30 cellular contexts compared by ENCODE assay signal in genomic region chr12:69726922-69727321, GRCh38. TPM values are rescaled to one million over a fixed set of nuclear protein-coding genes. Genes with fewer than 3 reads are reported as not detected.
"Had no signal": no experiment of that assay in that cellular context is flagged by ENCODE, and none has a peak within 500 bp of the region (broad histone marks: within the 10 kb centered on the region; RNA-seq: fewer than 3 reads in every experiment).

No MANE protein-coding gene starts in this region.

- H3K36me3 Mint-ChIP-seq: activated naive CD8-positive, alpha-beta T cell treated with anti-CD3 and anti-CD28 coated beads, Interleukin-2, amount 10 ng/mL, durations not matched to agents 7 days and 5 days had no signal

- DNase-seq: activated CD4-positive, alpha-beta T cell treated with anti-CD3 and anti-CD28 coated beads, Interleukin-2, amount 10 ng/mL, durations not matched to agents 24 days and 14 days; activated CD4-positive, alpha-beta T cell treated with anti-CD3 and anti-CD28 coated beads, Interleukin-2, amount 50 U/mL, for 4 hours; activated CD8-positive, alpha-beta T cell treated with anti-CD3 and anti-CD28 coated beads for 36 hours; activated gamma-delta T cell; activated naive CD4-positive, alpha-beta T cell treated with Interleukin-2 at 50 U/mL for 16 hours; activated naive CD8-positive, alpha-beta T cell treated with anti-CD3 and anti-CD28 coated beads, Interleukin-2, amount 10 ng/mL, durations not matched to agents 7 days and 5 days; activated T-cell treated with anti-CD3 and anti-CD28 coated beads, Interleukin-2, amount 50 U/mL, for 1 hour; activated T-cell treated with anti-CD3 and anti-CD28 coated beads, Interleukin-2, amount 50 U/mL, for 72 hours; amygdala; caudate nucleus; Kasumi-1; KG1; MM.1S; MV-4-11; NCI-H1092; NCI-H1436 treated with DMSO at 0.1 percent for 48 hours; NCI-H1694 treated with DMSO at 0.1 percent for 48 hours; NCI-H2029; NCI-H345; NCI-H524 treated with DMSO at 0.1 percent for 48 hours; Peyer's patch; RPMI8226 had no signal

- H3K9me3 ChIP-seq: ascending aorta, Peyer's patch had no signal

- H3K4me3 ChIP-seq: ascending aorta, Peyer's patch had no signal

- H3K4me1 ChIP-seq: ascending aorta, Peyer's patch had no signal

- H3K9me3 Mint-ChIP-seq: activated CD4-positive, alpha-beta T cell treated with anti-CD3 and anti-CD28 coated beads, Interleukin-2, amount 10 ng/mL, durations not matched to agents 24 days and 14 days; activated CD8-positive, alpha-beta T cell treated with anti-CD3 and anti-CD28 coated beads for 36 hours; activated naive CD8-positive, alpha-beta T cell treated with anti-CD3 and anti-CD28 coated beads, Interleukin-2, amount 10 ng/mL, durations not matched to agents 7 days and 5 days; activated T-cell treated with anti-CD3 and anti-CD28 coated beads, Interleukin-2, amount 50 U/mL, for 72 hours; activated T-helper 2 cell treated with anti-CD3 and anti-CD28 coated beads, Interferon-gamma antibody, Interleukin-2, Interleukin-4, amounts not matched to agents 10 μg/mL and 5 μg/mL and 100 μg/mL, durations not matched to agents 14 hours and 24 hours and 36 hours; T-helper 1 cell treated with Interleukin-12 subunit alpha and Interleukin-12 subunit beta and Interleukin-4 antibody, amounts not matched to agents 30 μg/mL and 1 μg/mL, for 36 hours; T-helper 2 cell treated with Interferon-gamma antibody and Interleukin-4, amounts not matched to agents 5 μg/mL and 100 μg/mL, for 36 hours had no signal

- H3K27ac ChIP-seq: ascending aorta, Peyer's patch had no signal

- H3K36me3 ChIP-seq: ascending aorta, Peyer's patch had no signal

- H3K4me3 Mint-ChIP-seq: activated CD4-positive, alpha-beta T cell treated with anti-CD3 and anti-CD28 coated beads, Interleukin-2, amount 10 ng/mL, durations not matched to agents 24 days and 14 days; activated CD8-positive, alpha-beta T cell treated with anti-CD3 and anti-CD28 coated beads for 36 hours; activated naive CD4-positive, alpha-beta T cell treated with anti-CD3 and anti-CD28 coated beads, Interleukin-2, amount 50 U/mL, for 24 hours; activated naive CD8-positive, alpha-beta T cell treated with anti-CD3 and anti-CD28 coated beads, Interleukin-2, amount 10 ng/mL, durations not matched to agents 7 days and 5 days; activated T-cell treated with anti-CD3 and anti-CD28 coated beads, Interleukin-2, amount 50 U/mL, for 72 hours; T-helper 1 cell treated with Interleukin-12 subunit alpha and Interleukin-12 subunit beta and Interleukin-4 antibody, amounts not matched to agents 30 μg/mL and 1 μg/mL, for 36 hours; T-helper 2 cell treated with Interferon-gamma antibody and Interleukin-4, amounts not matched to agents 5 μg/mL and 100 μg/mL, for 36 hours had no signal

- ATAC-seq: activated CD8-positive, alpha-beta T cell treated with anti-CD3 and anti-CD28 coated beads for 36 hours; activated T-cell treated with anti-CD3 and anti-CD28 coated beads, Interleukin-2, amount 50 U/mL, for 72 hours had no signal

- H3K4me1 Mint-ChIP-seq: activated CD4-positive, alpha-beta T cell treated with anti-CD3 and anti-CD28 coated beads, Interleukin-2, amount 10 ng/mL, durations not matched to agents 24 days and 14 days; activated naive CD4-positive, alpha-beta T cell treated with anti-CD3 and anti-CD28 coated beads, Interleukin-2, amount 50 U/mL, for 24 hours; activated naive CD8-positive, alpha-beta T cell treated with anti-CD3 and anti-CD28 coated beads, Interleukin-2, amount 10 ng/mL, durations not matched to agents 7 days and 5 days had no signal

- H3K27me3 ChIP-seq: ascending aorta, Peyer's patch had no signal

- H3K27ac Mint-ChIP-seq: activated CD4-positive, alpha-beta T cell treated with anti-CD3 and anti-CD28 coated beads, Interleukin-2, amount 10 ng/mL, durations not matched to agents 24 days and 14 days; activated CD8-positive, alpha-beta T cell treated with anti-CD3 and anti-CD28 coated beads for 36 hours; activated naive CD4-positive, alpha-beta T cell treated with anti-CD3 and anti-CD28 coated beads, Interleukin-2, amount 50 U/mL, for 24 hours; activated naive CD8-positive, alpha-beta T cell treated with anti-CD3 and anti-CD28 coated beads, Interleukin-2, amount 10 ng/mL, durations not matched to agents 7 days and 5 days; activated T-cell treated with anti-CD3 and anti-CD28 coated beads, Interleukin-2, amount 50 U/mL, for 72 hours; activated T-helper 2 cell treated with anti-CD3 and anti-CD28 coated beads, Interferon-gamma antibody, Interleukin-2, Interleukin-4, amounts not matched to agents 10 μg/mL and 5 μg/mL and 100 μg/mL, durations not matched to agents 14 hours and 24 hours and 36 hours; T-helper 1 cell treated with Interleukin-12 subunit alpha and Interleukin-12 subunit beta and Interleukin-4 antibody, amounts not matched to agents 30 μg/mL and 1 μg/mL, for 36 hours; T-helper 2 cell treated with Interferon-gamma antibody and Interleukin-4, amounts not matched to agents 5 μg/mL and 100 μg/mL, for 36 hours had no signal

- FAIRE-seq: TTC549 had no signal

RNA-seq across cellular contexts. Expression of gene BEST3, which starts 27.8 kb away (rescaled TPM):
- total RNA-seq: activated CD4-positive, alpha-beta T cell treated with anti-CD3 and anti-CD28 coated beads, Interleukin-2, amount 10 ng/mL, durations not matched to agents 24 days and 14 days; activated CD8-positive, alpha-beta memory T cell treated with anti-CD3 and anti-CD28 coated beads for 36 hours; activated CD8-positive, alpha-beta T cell treated with anti-CD3 and anti-CD28 coated beads for 36 hours; activated naive CD8-positive, alpha-beta T cell treated with anti-CD3 and anti-CD28 coated beads, Interleukin-2, amount 10 ng/mL, durations not matched to agents 7 days and 5 days; activated T-cell treated with anti-CD3 and anti-CD28 coated beads, Interleukin-2, amount 50 U/mL, for 72 hours; activated T-helper 2 cell treated with anti-CD3 and anti-CD28 coated beads, Interferon-gamma antibody, Interleukin-2, Interleukin-4, amounts not matched to agents 10 μg/mL and 5 μg/mL and 100 μg/mL, durations not matched to agents 14 hours and 24 hours and 36 hours; ascending aorta; NCI-H460 had no signal
